10 cellular contexts compared by ENCODE assay signal in genomic region chr11:69240332-69241074, GRCh38. TPM values are rescaled to one million over a fixed set of nuclear protein-coding genes. Genes with fewer than 3 reads are reported as not detected.
DNase-seq lines count a peak whose midpoint lies in the region; ATAC-seq and TF ChIP-seq lines count a peak whose summit lies in the region.
"Had no signal": no experiment of that assay in that cellular context is flagged by ENCODE, and none has a peak within 500 bp of the region (broad histone marks: within the 10 kb centered on the region; RNA-seq: fewer than 3 reads in every experiment).

No MANE protein-coding gene starts in this region.

- DNase-seq in cardiac muscle cell (ENCODE audit: low read depth in 1 of 2, low spot score in 1 of 2) (peak in 1 of 2 donors; percentile 45), Right ventricle myocardium inferior (ENCODE audit: missing footprints) (no peak), PC-9 (no peak), fibroblast of lung (ENCODE audit: low read depth in 2 of 2) (peak in 1 of 2 donors; percentile 17), testis (peak; percentile 14)

- ATAC-seq in Right ventricle myocardium inferior = no peak
- ATAC-seq in HG02588 (IDR thresholded peaks at IDR 0.05; ENCODE audit: unreplicated experiment) = no peak
- no peak for ATAC-seq in GM18858 (IDR thresholded peaks at IDR 0.05; ENCODE audit: unreplicated experiment)
- ATAC-seq in HG02623 (IDR thresholded peaks at IDR 0.05; ENCODE audit: unreplicated experiment) = no peak

- H3K27ac ChIP-seq in cardiac muscle cell = no peak overlapping the region
- H3K27ac ChIP-seq in PC-9 = no peak overlapping the region
- no peak overlapping the region for H3K27ac ChIP-seq in fibroblast of lung (ENCODE audit: insufficient read depth, low read length)
- H3K27ac ChIP-seq in testis = no peak overlapping the region
- H3K27ac ChIP-seq: SJSA1, tibial artery had no signal

- H4K20me1 ChIP-seq in PC-9 (ENCODE audit: insufficient read depth) (no peaks in the 10 kb centered on the region), fibroblast of lung (ENCODE audit: control insufficient read depth, extremely low read depth, insufficient read depth, low read length) (no peaks in the 10 kb centered on the region)

- no peaks in the 10 kb centered on the region for H3K9me2 ChIP-seq in PC-9 (ENCODE audit: insufficient read depth)

- BruUV-seq in PC-9 (replicated peaks; lab: Mats Ljungman, UMichigan) = no TSS peak

- H3F3A ChIP-seq in PC-9 (ENCODE audit: insufficient read depth, low read depth) = no peaks in the 10 kb centered on the region

- H3K4me1 ChIP-seq in cardiac muscle cell (ENCODE audit: low read depth) = no peaks in the 10 kb centered on the region
- H3K4me1 ChIP-seq in PC-9 (replicated peaks; ENCODE audit: insufficient read depth) = no peaks in the 10 kb centered on the region
- no peaks in the 10 kb centered on the region for H3K4me1 ChIP-seq in fibroblast of lung (ENCODE audit: control insufficient read depth, extremely low read depth, insufficient read depth, low read length)
- H3K4me1 ChIP-seq in testis = no peaks in the 10 kb centered on the region
- H3K4me1 ChIP-seq: SJSA1, tibial artery had no signal

- H3K9ac ChIP-seq in fibroblast of lung (ENCODE audit: insufficient read depth, low read length) = no peak overlapping the region

- POLR2A ChIA-PET in PC-9 (lab: Charles Lee; ENCODE audit: unreplicated experiment) = no interaction called here

- H3K27me3 ChIP-seq in cardiac muscle cell (peaks cover 3% of the 10 kb centered on the region), PC-9 (ENCODE audit: insufficient read depth, low read depth) (no peaks in the 10 kb centered on the region), fibroblast of lung (ENCODE audit: control insufficient read depth, insufficient read depth, low read length) (peaks cover 1% of the 10 kb centered on the region), testis (no peaks in the 10 kb centered on the region)
- H3K27me3 ChIP-seq: tibial artery had no signal

- H3K4me3 ChIP-seq in cardiac muscle cell (no peak overlapping the region), PC-9 (no peak overlapping the region), fibroblast of lung (replicated peaks in 1 of 4; ENCODE audit: control extremely low read depth in 1 of 4, insufficient read depth in 1 of 4, low read depth in 3 of 4, low read length in 4 of 4) (no peak overlapping the region), testis (no peak overlapping the region)
- H3K4me3 ChIP-seq: SJSA1, tibial artery had no signal

- H3K9me3 ChIP-seq in cardiac muscle cell (ENCODE audit: low read depth) = no peaks in the 10 kb centered on the region
- H3K9me3 ChIP-seq in PC-9 (ENCODE audit: insufficient read depth, low read depth) = no peaks in the 10 kb centered on the region
- H3K9me3 ChIP-seq in fibroblast of lung (ENCODE audit: control insufficient read depth, insufficient read depth, low read depth, low read length) = no peaks in the 10 kb centered on the region
- no peaks in the 10 kb centered on the region for H3K9me3 ChIP-seq in testis
- H3K9me3 ChIP-seq: tibial artery had no signal

- no peak for TF ChIP-seq POLR2A in testis (IDR thresholded peaks at IDR 0.05)

- H3K4me2 ChIP-seq in PC-9 (no peak overlapping the region), fibroblast of lung (ENCODE audit: extremely low read depth, insufficient read depth, low read length) (no peak overlapping the region)

- H2AFZ ChIP-seq in PC-9 (no peak overlapping the region), fibroblast of lung (ENCODE audit: low read length) (no peak overlapping the region)

- H3K79me2 ChIP-seq in PC-9 (ENCODE audit: low read depth) = no peaks in the 10 kb centered on the region
- H3K79me2 ChIP-seq in fibroblast of lung (ENCODE audit: control insufficient read depth, insufficient read depth, low read length) = no peaks in the 10 kb centered on the region

- TF ChIP-seq CTCF in cardiac muscle cell (IDR thresholded peaks at IDR 0.05; ENCODE audit: low read depth, low read length) (peak; percentile 55), PC-9 (conservative IDR thresholded peaks at IDR 0.05) (peak; percentile 66), fibroblast of lung (conservative IDR thresholded peaks at IDR 0.05 in 1 of 2, IDR thresholded peaks at IDR 0.05 in 1 of 2; ENCODE audit: low read depth in 1 of 2, low read length in 2 of 2) (peak; percentile 40 to 51), testis (IDR thresholded peaks at IDR 0.05) (no peak)

- WGBS in testis, 2 donors = 91 to 93% methylated on average over 6 to 7 of the region's 7 CpGs

- H3K36me3 ChIP-seq in cardiac muscle cell (no peaks in the 10 kb centered on the region), PC-9 (ENCODE audit: low read depth) (no peaks in the 10 kb centered on the region), fibroblast of lung (ENCODE audit: control insufficient read depth, insufficient read depth, low read length) (no peaks in the 10 kb centered on the region), testis (ENCODE audit: low read depth, missing control alignments) (no peaks in the 10 kb centered on the region)
- H3K36me3 ChIP-seq: SJSA1, tibial artery had no signal

- intact Hi-C loops in Right ventricle myocardium inferior (cut with DNase I) (no loop called here), PC-9 (cut with micrococcal nuclease; ENCODE audit: unreplicated experiment) (loop anchor here (2.0 kb wide), 1 partner anchor 58 kb away; no protein-coding TSS in a partner anchor), testis (cut with DNase I; ENCODE audit: low total_unique reads) (no loop called here)

- CTCF ChIA-PET in PC-9 (lab: Charles Lee) = interaction anchor here (0.7 kb wide), 1 partner anchor 34 kb away, joined by 3 read pairs; no protein-coding TSS in a partner anchor

RNA-seq across cellular contexts. Expression of gene MYEOV, which starts 53.5 kb away (rescaled TPM):
- total RNA-seq in cardiac muscle cell = 0.51 TPM in 1 of 2 replicates, not detected in the other
- not detected in 2 replicates for polyA plus RNA-seq in cardiac muscle cell
- not detected for total RNA-seq in Right ventricle myocardium inferior
- total RNA-seq in PC-9 (2021) = 182 and 232 TPM in 2 replicates
- 1.2 TPM in 1 of 2 replicates, not detected in the other for total RNA-seq in fibroblast of lung
- 7.3 and 11.7 TPM in 2 replicates for polyA plus RNA-seq in fibroblast of lung
- polyA plus RNA-seq in fibroblast of lung (2012) = 11.8 and 28.9 TPM in 2 replicates
- polyA minus RNA-seq in fibroblast of lung (ENCODE audit: low replicate concordance) = 3.0 and 40.6 TPM in 2 replicates
- 1 to 10 TPM in 1 of 2 donors, under 1 TPM in 1; 0.43 to 1.1 TPM for total RNA-seq in testis
- 1.1 TPM for polyA plus RNA-seq in testis (ENCODE audit: insufficient read depth, low read depth, low replicate concordance)

Comparison
In these comparisons a context has a peak if more than half of its experiments do, and no peak if none do; other contexts are left out.
1. CTCF ChIP-seq: peak in cardiac muscle cell (single experiment), PC-9 (single experiment) and fibroblast of lung (2 of 2); none in testis (0 of 3).
2. RNA of gene MYEOV, which starts 53.5 kb away (total RNA-seq): 182 to 232 TPM in PC-9; 1.2 TPM in fibroblast of lung, 0.43 to 1.1 TPM in testis, 0.51 TPM in cardiac muscle cell and not detected in Right ventricle myocardium inferior (single experiment); every median in the first group is over 10 times any median in the second.